Comparison of ENCODE assay signal across 6 cellular contexts in genomic region chr22:16566421-16567151, GRCh38. TPM values are rescaled to one million over a fixed set of nuclear protein-coding genes. Genes with fewer than 3 reads are reported as not detected.
"Had no signal": no experiment of that assay in that cellular context is flagged by ENCODE, and none has a peak within 500 bp of the region (broad histone marks: within the 10 kb centered on the region; RNA-seq: fewer than 3 reads in every experiment).

No MANE protein-coding gene starts in this region.

RNA-seq across cellular contexts. Expression of gene CCT8L2, which starts 26.0 kb away (rescaled TPM):
- total RNA-seq: GM23248, H4, H7, HFFc6, HT1080, IMR-90 had no signal
- polyA plus RNA-seq: GM23248, IMR-90 had no signal
